ENCODE assay signal across 23 cellular contexts in the genomic region with DNA sequence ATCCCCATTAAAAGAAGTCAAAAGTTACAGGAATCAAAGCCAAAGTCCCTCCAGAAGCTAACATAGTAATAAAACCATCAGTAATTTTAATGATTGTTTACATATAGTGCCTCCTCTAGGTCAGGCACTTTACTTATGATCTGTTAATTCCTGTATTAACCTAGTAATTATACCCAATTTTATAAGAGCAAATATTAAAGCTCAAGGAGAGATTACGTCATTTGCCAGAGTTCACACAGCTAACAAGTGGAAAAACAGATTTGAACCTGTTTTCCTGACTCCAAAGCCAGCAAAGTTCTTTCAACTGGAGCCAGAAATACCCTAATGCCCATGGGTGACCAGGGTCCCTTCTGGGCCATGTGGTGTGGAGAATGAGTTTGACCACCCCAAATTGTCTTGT.
DNase-seq lines count a peak whose midpoint lies in the region; ATAC-seq and TF ChIP-seq lines count a peak whose summit lies in the region.
"Had no signal": no experiment of that assay in that cellular context is flagged by ENCODE, and none has a peak within 500 bp of the region (broad histone marks: within the 10 kb centered on the region; RNA-seq: fewer than 3 reads in every experiment).

No MANE protein-coding gene starts in this region.

- no peak overlapping the region for H3K27ac Mint-ChIP-seq in GM23338
- H3K27ac Mint-ChIP-seq: activated CD8-positive, alpha-beta memory T cell treated with anti-CD3 and anti-CD28 coated beads, Interleukin-2, amount 10 ng/mL, durations not matched to agents 7 days and 5 days; activated naive CD8-positive, alpha-beta T cell treated with anti-CD3 and anti-CD28 coated beads, Interleukin-2, amount 50 U/mL, for 24 hours; CD4-positive, alpha-beta T cell had no signal

- peaks cover 12% of the 10 kb centered on the region for H3K27me3 Mint-ChIP-seq in GM23338 (ENCODE audit: insufficient read depth, low read depth, poor library complexity)

- H3K36me3 Mint-ChIP-seq in GM23338 (ENCODE audit: low read depth), result peaks cover 3% of the 10 kb centered on the region; the same call in 1 of the 3 replicates
- H3K36me3 Mint-ChIP-seq: activated CD8-positive, alpha-beta memory T cell treated with anti-CD3 and anti-CD28 coated beads, Interleukin-2, amount 10 ng/mL, durations not matched to agents 7 days and 5 days; naive B cell had no signal

- H3K9me3 Mint-ChIP-seq in GM23338, result peaks cover 3% of the 10 kb centered on the region; the same call in 2 of the 3 replicates
- H3K9me3 Mint-ChIP-seq: activated naive CD8-positive, alpha-beta T cell treated with anti-CD3 and anti-CD28 coated beads, Interleukin-2, amount 50 U/mL, for 24 hours; CD4-positive, alpha-beta T cell had no signal

- H3K27ac ChIP-seq in SJSA1 (peak overlapping the region; percentile 10; the same call in 1 of the 2 replicates), epithelial cell of prostate (peak overlapping the region; percentile 96), GM23338 (ENCODE audit: low read depth) (no peak overlapping the region)
- H3K27ac ChIP-seq: thyroid gland, WERI-Rb-1 had no signal

- H3K4me1 ChIP-seq in SJSA1 (replicated peaks), result peaks cover 33% of the 10 kb centered on the region
- peaks cover 16% of the 10 kb centered on the region for H3K4me1 ChIP-seq in GM23338 (ENCODE audit: insufficient read depth)

- H3K36me3 ChIP-seq in SJSA1 (no peaks in the 10 kb centered on the region), GM23338 (ENCODE audit: insufficient read depth) (no peaks in the 10 kb centered on the region)
- H3K36me3 ChIP-seq: heart right ventricle, stomach, thyroid gland, WERI-Rb-1 had no signal

- no peaks in the 10 kb centered on the region for H3K27me3 ChIP-seq in SJSA1 (replicated peaks)
- H3K27me3 ChIP-seq in GM23338 (ENCODE audit: insufficient read depth), result no peaks in the 10 kb centered on the region
- H3K27me3 ChIP-seq: heart right ventricle, stomach, thyroid gland had no signal

- H3K9me3 ChIP-seq in SJSA1 (replicated peaks), result no peaks in the 10 kb centered on the region
- H3K9me3 ChIP-seq: heart right ventricle, stomach, thyroid gland had no signal

- H3K4me3 ChIP-seq in SJSA1 (no peak overlapping the region), GM23338 (no peak overlapping the region)
- H3K4me3 ChIP-seq: heart right ventricle, stomach, thyroid gland had no signal

- intact Hi-C loops in sciatic nerve (cut with DNase I), result no loop called here

- no peak overlapping the region for H3K4me2 ChIP-seq in GM23338

- H3F3A ChIP-seq in GM23338 (replicated peaks; ENCODE audit: low read depth), result no peaks in the 10 kb centered on the region

- peaks cover 3% of the 10 kb centered on the region for H3K9me2 ChIP-seq in GM23338 (ENCODE audit: insufficient read depth)

- ATAC-seq in sciatic nerve, result peak; percentile 5
- ATAC-seq in HG02973 (IDR thresholded peaks at IDR 0.05; ENCODE audit: unreplicated experiment), result no peak
- ATAC-seq in GM23338, result no peak
- ATAC-seq: activated CD8-positive, alpha-beta memory T cell treated with anti-CD3 and anti-CD28 coated beads, Interleukin-2, amount 10 ng/mL, durations not matched to agents 7 days and 5 days; activated naive CD8-positive, alpha-beta T cell treated with anti-CD3 and anti-CD28 coated beads, Interleukin-2, amount 50 U/mL, for 24 hours had no signal

- H3K4me3 Mint-ChIP-seq in GM23338, result no peak overlapping the region
- H3K4me3 Mint-ChIP-seq: activated CD8-positive, alpha-beta memory T cell treated with anti-CD3 and anti-CD28 coated beads, Interleukin-2, amount 10 ng/mL, durations not matched to agents 7 days and 5 days; activated naive CD8-positive, alpha-beta T cell treated with anti-CD3 and anti-CD28 coated beads, Interleukin-2, amount 50 U/mL, for 24 hours; CD4-positive, alpha-beta T cell; naive B cell had no signal

- H4K20me1 ChIP-seq in GM23338 (replicated peaks; ENCODE audit: insufficient read depth), result no peaks in the 10 kb centered on the region

- TF ChIP-seq CTCF in GM23338 (conservative IDR thresholded peaks at IDR 0.05; ENCODE audit: low read depth in 2 of 2), result no peak

- no peak overlapping the region for H2AFZ ChIP-seq in GM23338

- H3K4me1 Mint-ChIP-seq in GM23338, result peaks cover 25% of the 10 kb centered on the region
- H3K4me1 Mint-ChIP-seq: activated naive CD8-positive, alpha-beta T cell treated with anti-CD3 and anti-CD28 coated beads, Interleukin-2, amount 50 U/mL, for 24 hours; naive B cell had no signal

- DNase-seq in NCI-H748 (lab: John Stamatoyannopoulos, UW; ENCODE audit: unreplicated experiment) (peak; percentile 16), NCI-H748 treated with DMSO at 0.1 percent for 48 hours (lab: John Stamatoyannopoulos, UW) (no peak), SJSA1 (ENCODE audit: low read depth in 1 of 2, low spot score in 2 of 2) (no peak), epithelial cell of prostate (ENCODE audit: low read depth, low spot score) (no peak), sciatic nerve (ENCODE audit: low spot score) (no peak), Ammon's horn (ENCODE audit: low spot score) (no peak), GM23338 (ENCODE audit: low spot score) (no peak)
- DNase-seq: activated CD4-positive, alpha-beta T cell treated with anti-CD3 and anti-CD28 coated beads, Interleukin-2, amount 50 U/mL, for 1 hour; activated CD8-positive, alpha-beta memory T cell treated with anti-CD3 and anti-CD28 coated beads, Interleukin-2, amount 10 ng/mL, durations not matched to agents 7 days and 5 days; activated naive CD8-positive, alpha-beta T cell treated with anti-CD3 and anti-CD28 coated beads, Interleukin-2, amount 50 U/mL, for 24 hours; activated T-cell treated with anti-CD3 and anti-CD28 coated beads, Interleukin-2, amount 50 U/mL, for 48 hours; CD4-positive, alpha-beta T cell; erythroblast; Kasumi-1; naive B cell; NCI-H345; SHP77 treated with DMSO at 0.1 percent for 48 hours; stomach; T-helper 9 cell; thyroid gland; WERI-Rb-1 had no signal

- H3K79me2 ChIP-seq in GM23338 (replicated peaks; ENCODE audit: insufficient read depth), result no peaks in the 10 kb centered on the region

TF ChIP-seq in GM23338, 12 proteins besides CTCF, POLR2A, EP300 and RAD21 (continues in another document):
- TF ChIP-seq JUNB (IDR thresholded peaks at IDR 0.05; ENCODE audit: unreplicated experiment) (no peak), EZH2phosphoT487 (IDR thresholded peaks at IDR 0.05; ENCODE audit: unreplicated experiment) (no peak), POLR2AphosphoS5 (IDR thresholded peaks at IDR 0.05; ENCODE audit: low read depth) (no peak), EZH2 (IDR thresholded peaks at IDR 0.05; ENCODE audit: low read depth, unreplicated experiment) (no peak)
- TF ChIP-seq, protein P1, sequence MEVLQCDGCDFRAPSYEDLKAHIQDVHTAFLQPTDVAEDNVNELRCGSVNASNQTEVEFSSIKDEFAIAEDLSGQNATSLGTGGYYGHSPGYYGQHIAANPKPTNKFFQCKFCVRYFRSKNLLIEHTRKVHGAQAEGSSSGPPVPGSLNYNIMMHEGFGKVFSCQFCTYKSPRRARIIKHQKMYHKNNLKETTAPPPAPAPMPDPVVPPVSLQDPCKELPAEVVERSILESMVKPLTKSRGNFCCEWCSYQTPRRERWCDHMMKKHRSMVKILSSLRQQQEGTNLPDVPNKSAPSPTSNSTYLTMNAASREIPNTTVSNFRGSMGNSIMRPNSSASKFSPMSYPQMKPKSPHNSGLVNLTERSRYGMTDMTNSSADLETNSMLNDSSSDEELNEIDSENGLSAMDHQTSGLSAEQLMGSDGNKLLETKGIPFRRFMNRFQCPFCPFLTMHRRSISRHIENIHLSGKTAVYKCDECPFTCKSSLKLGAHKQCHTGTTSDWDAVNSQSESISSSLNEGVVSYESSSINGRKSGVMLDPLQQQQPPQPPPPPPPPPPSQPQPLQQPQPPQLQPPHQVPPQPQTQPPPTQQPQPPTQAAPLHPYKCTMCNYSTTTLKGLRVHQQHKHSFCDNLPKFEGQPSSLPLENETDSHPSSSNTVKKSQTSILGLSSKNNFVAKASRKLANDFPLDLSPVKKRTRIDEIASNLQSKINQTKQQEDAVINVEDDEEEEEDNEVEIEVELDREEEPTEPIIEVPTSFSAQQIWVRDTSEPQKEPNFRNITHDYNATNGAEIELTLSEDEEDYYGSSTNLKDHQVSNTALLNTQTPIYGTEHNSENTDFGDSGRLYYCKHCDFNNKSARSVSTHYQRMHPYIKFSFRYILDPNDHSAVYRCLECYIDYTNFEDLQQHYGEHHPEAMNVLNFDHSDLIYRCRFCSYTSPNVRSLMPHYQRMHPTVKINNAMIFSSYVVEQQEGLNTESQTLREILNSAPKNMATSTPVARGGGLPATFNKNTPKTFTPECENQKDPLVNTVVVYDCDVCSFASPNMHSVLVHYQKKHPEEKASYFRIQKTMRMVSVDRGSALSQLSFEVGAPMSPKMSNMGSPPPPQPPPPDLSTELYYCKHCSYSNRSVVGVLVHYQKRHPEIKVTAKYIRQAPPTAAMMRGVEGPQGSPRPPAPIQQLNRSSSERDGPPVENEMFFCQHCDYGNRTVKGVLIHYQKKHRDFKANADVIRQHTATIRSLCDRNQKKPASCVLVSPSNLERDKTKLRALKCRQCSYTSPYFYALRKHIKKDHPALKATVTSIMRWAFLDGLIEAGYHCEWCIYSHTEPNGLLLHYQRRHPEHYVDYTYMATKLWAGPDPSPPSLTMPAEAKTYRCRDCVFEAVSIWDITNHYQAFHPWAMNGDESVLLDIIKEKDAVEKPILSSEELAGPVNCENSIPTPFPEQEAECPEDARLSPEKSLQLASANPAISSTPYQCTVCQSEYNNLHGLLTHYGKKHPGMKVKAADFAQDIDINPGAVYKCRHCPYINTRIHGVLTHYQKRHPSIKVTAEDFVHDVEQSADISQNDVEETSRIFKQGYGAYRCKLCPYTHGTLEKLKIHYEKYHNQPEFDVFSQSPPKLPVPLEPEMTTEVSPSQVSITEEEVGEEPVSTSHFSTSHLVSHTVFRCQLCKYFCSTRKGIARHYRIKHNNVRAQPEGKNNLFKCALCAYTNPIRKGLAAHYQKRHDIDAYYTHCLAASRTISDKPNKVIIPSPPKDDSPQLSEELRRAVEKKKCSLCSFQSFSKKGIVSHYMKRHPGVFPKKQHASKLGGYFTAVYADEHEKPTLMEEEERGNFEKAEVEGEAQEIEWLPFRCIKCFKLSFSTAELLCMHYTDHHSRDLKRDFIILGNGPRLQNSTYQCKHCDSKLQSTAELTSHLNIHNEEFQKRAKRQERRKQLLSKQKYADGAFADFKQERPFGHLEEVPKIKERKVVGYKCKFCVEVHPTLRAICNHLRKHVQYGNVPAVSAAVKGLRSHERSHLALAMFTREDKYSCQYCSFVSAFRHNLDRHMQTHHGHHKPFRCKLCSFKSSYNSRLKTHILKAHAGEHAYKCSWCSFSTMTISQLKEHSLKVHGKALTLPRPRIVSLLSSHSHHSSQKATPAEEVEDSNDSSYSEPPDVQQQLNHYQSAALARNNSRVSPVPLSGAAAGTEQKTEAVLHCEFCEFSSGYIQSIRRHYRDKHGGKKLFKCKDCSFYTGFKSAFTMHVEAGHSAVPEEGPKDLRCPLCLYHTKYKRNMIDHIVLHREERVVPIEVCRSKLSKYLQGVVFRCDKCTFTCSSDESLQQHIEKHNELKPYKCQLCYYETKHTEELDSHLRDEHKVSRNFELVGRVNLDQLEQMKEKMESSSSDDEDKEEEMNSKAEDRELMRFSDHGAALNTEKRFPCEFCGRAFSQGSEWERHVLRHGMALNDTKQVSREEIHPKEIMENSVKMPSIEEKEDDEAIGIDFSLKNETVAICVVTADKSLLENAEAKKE (CRISPR knock-in tag; IDR thresholded peaks at IDR 0.05), result no peak
